In the genomic region with DNA sequence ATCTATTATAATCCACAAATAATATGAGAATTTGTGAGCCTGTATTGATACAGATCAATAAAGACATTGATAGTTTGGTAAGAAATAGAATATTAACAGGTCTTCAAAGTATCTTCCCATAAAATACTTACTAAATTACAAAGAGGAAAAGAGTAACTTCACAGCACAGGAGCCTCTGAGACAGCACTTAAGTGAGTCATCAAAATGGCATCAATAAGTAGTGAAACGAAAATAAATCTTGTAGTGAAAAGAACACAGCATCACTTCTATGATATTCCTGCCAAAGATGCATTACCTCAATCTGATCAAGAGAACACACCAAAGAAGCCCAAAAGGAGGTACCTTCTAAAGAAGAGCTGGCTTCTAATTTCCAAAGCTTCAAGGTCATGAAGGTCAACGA, we compare ENCODE assay signal across 29 cellular contexts.
DNase-seq lines count a peak whose midpoint lies in the region; ATAC-seq, FAIRE-seq and TF ChIP-seq lines count a peak whose summit lies in the region.
"Had no signal": no experiment of that assay in that cellular context is flagged by ENCODE, and none has a peak within 500 bp of the region (broad histone marks: within the 10 kb centered on the region; RNA-seq: fewer than 3 reads in every experiment).

No MANE protein-coding gene starts in this region.

- no peaks in the 10 kb centered on the region for H4K20me1 ChIP-seq in SU-DHL-6 (ENCODE audit: low read depth, low read length)

- H3K79me2 ChIP-seq in SU-DHL-6 (ENCODE audit: insufficient read depth, low read length), result no peaks in the 10 kb centered on the region

- H3K4me3 ChIP-seq in SU-DHL-6 (ENCODE audit: insufficient read depth, low read length, poor library complexity, severe bottlenecking) (no peak overlapping the region), brain microvascular endothelial cell (ENCODE audit: low read depth, low read length) (no peak overlapping the region)
- H3K4me3 ChIP-seq: breast epithelium, gastrocnemius medialis, psoas muscle, SJCRH30, thoracic aorta, vagina had no signal

- TF ChIP-seq CTCF in SU-DHL-6 (IDR thresholded peaks at IDR 0.05; ENCODE audit: insufficient read depth, low read length, poor library complexity, severe bottlenecking) (no peak), brain microvascular endothelial cell (IDR thresholded peaks at IDR 0.05; ENCODE audit: low read depth, low read length, missing control alignments) (no peak), GM10266 (IDR thresholded peaks at IDR 0.05; ENCODE audit: control insufficient read depth, insufficient read depth, low read depth, missing control alignments) (no peak)

- H3K9ac ChIP-seq in SU-DHL-6 (ENCODE audit: low read length), result no peak overlapping the region

- no peaks in the 10 kb centered on the region for H3K9me2 ChIP-seq in SU-DHL-6 (replicated peaks; ENCODE audit: insufficient read depth, low read length)

- peak; percentile 32 for DNase-seq in DMS53 (lab: John Stamatoyannopoulos, UW)
- DNase-seq in DMS53 treated with DMSO at 0.1 percent for 48 hours (lab: John Stamatoyannopoulos, UW; ENCODE audit: unreplicated experiment), result no peak
- DNase-seq in fibroblast of peridontal ligament (ENCODE audit: extremely low read depth), result peak; percentile 40
- peak; percentile 25 for DNase-seq in urothelium cell line (ENCODE audit: low spot score)
- DNase-seq in Right ventricle myocardium superior, result no peak
- DNase-seq in brain microvascular endothelial cell, result no peak
- DNase-seq in GM10266 (ENCODE audit: extremely low spot score), result no peak
- DNase-seq: activated CD4-positive, alpha-beta T cell treated with anti-CD3 and anti-CD28 coated beads, Interleukin-2, amount 50 U/mL, for 4 hours; activated CD4-positive, CD25-positive, alpha-beta regulatory T cell; activated naive CD4-positive, alpha-beta T cell; activated T-cell treated with anti-CD3 and anti-CD28 coated beads, Interleukin-2, amount 50 U/mL, for 72 hours; CD8-positive, alpha-beta T cell; DMS153; gastrocnemius medialis; hippocampal formation; naive thymus-derived CD4-positive, alpha-beta T cell; NCI-H1694; NCI-H510A treated with DMSO at 0.1 percent for 48 hours; psoas muscle; SJCRH30; T-helper 1 cell had no signal

- H3K4me2 ChIP-seq in SU-DHL-6 (ENCODE audit: low read depth, low read length, poor library complexity, severe bottlenecking), result no peak overlapping the region

- no peaks in the 10 kb centered on the region for H3K36me3 ChIP-seq in SU-DHL-6 (ENCODE audit: low read length)
- no peaks in the 10 kb centered on the region for H3K36me3 ChIP-seq in brain microvascular endothelial cell (replicated peaks)
- H3K36me3 ChIP-seq: breast epithelium, gastrocnemius medialis, SJCRH30, thoracic aorta, vagina had no signal

- intact Hi-C loops in Right ventricle myocardium superior (cut with DNase I), result no loop called here

- H3K9me3 ChIP-seq in SU-DHL-6 (ENCODE audit: insufficient read depth, low read length), result peaks cover 5% of the 10 kb centered on the region; the same call in 1 of the 2 replicates
- H3K9me3 ChIP-seq: breast epithelium, gastrocnemius medialis, psoas muscle, SJCRH30, thoracic aorta, vagina had no signal

- H3K27me3 ChIP-seq in SU-DHL-6 (ENCODE audit: low read length), result no peaks in the 10 kb centered on the region
- no peaks in the 10 kb centered on the region for H3K27me3 ChIP-seq in brain microvascular endothelial cell (replicated peaks)
- H3K27me3 ChIP-seq: breast epithelium, gastrocnemius medialis, SJCRH30, vagina had no signal

- FAIRE-seq in urothelium cell line (lab: Jason Lieb, UNC), result no peak
- FAIRE-seq: G401.6 had no signal

- no peak for ATAC-seq in Right ventricle myocardium superior (ENCODE audit: poor library complexity)
- ATAC-seq: activated T-cell treated with anti-CD3 and anti-CD28 coated beads, Interleukin-2, amount 50 U/mL, for 72 hours; CD8-positive, alpha-beta T cell; gastrocnemius medialis; naive thymus-derived CD4-positive, alpha-beta T cell; Panc1; psoas muscle had no signal

- in situ Hi-C loops in brain microvascular endothelial cell (cut with HindIII; ENCODE audit: low pct_ligation_motif_present, low sequenced_read_pairs), result no loop called here

- H3K27ac ChIP-seq in SU-DHL-6 (ENCODE audit: low read depth, low read length) (no peak overlapping the region), brain microvascular endothelial cell (no peak overlapping the region)
- H3K27ac ChIP-seq: 22Rv1, breast epithelium, gastrocnemius medialis, HL-60, psoas muscle, SJCRH30, thoracic aorta, vagina had no signal

- peak overlapping the region; percentile 43 for H2AFZ ChIP-seq in SU-DHL-6 (ENCODE audit: low read depth, low read length, severe bottlenecking)

- H3F3A ChIP-seq in SU-DHL-6 (ENCODE audit: insufficient read depth), result no peaks in the 10 kb centered on the region

Comparison
In these comparisons a context has a peak if more than half of its experiments do, and no peak if none do; other contexts are left out.
1. DNase-seq: peak in DMS53 (single experiment), fibroblast of peridontal ligament (single experiment) and urothelium cell line (single experiment); none in DMS53 treated with DMSO at 0.1 percent for 48 hours (single experiment), Right ventricle myocardium superior (single experiment), brain microvascular endothelial cell (single experiment) and GM10266 (single experiment).